ENCODE assay signal across 9 cellular contexts in genomic region chr19:10292789-10293636, GRCh38. TPM values are rescaled to one million over a fixed set of nuclear protein-coding genes. Genes with fewer than 3 reads are reported as not detected.
DNase-seq lines count a peak whose midpoint lies in the region; ATAC-seq and TF ChIP-seq lines count a peak whose summit lies in the region.
"Had no signal": no experiment of that assay in that cellular context is flagged by ENCODE, and none has a peak within 500 bp of the region (broad histone marks: within the 10 kb centered on the region; RNA-seq: fewer than 3 reads in every experiment).

No MANE protein-coding gene starts in this region.

- intact Hi-C loops in gastrocnemius medialis (cut with DNase I; ENCODE audit: low total_unique reads), result no loop called here

- H3K36me3 ChIP-seq in right atrium auricular region (no peaks in the 10 kb centered on the region), gastrocnemius medialis (no peaks in the 10 kb centered on the region)

- DNase-seq in NCI-H748 (lab: John Stamatoyannopoulos, UW; ENCODE audit: unreplicated experiment) (peak; percentile 57), NCI-H748 treated with DMSO at 0.1 percent for 48 hours (lab: John Stamatoyannopoulos, UW) (no peak), T-cell (peak in 1 of 34 experiments; percentile 15), right atrium auricular region (ENCODE audit: low spot score) (no peak), gastrocnemius medialis (no peak), GM10248 (ENCODE audit: extremely low spot score) (no peak), amygdala (lab: John Stamatoyannopoulos, UW) (no peak)
- DNase-seq: NCI-H187 had no signal

- no peaks in the 10 kb centered on the region for H3K36me3 Mint-ChIP-seq in T-cell

- in situ Hi-C loops in gastrocnemius medialis (cut with MboI; ENCODE audit: low sequenced_read_pairs in 4 of 4), result no loop called here

- H3K27ac ChIP-seq in right atrium auricular region, result no peak overlapping the region
- no peak overlapping the region for H3K27ac ChIP-seq in gastrocnemius medialis

- POLR2A ChIA-PET in T-cell (lab: Charles Lee), result no interaction called here
- POLR2A ChIA-PET in GM10248 (lab: Yijun Ruan, JAX), result interaction anchor here (1.2 kb wide), 1 partner anchor 22 kb away, joined by 3 read pairs; the partner anchor contains the start of gene ICAM1

- no peaks in the 10 kb centered on the region for H3K9me3 Mint-ChIP-seq in T-cell

- H3K27me3 ChIP-seq in right atrium auricular region, result peaks cover 33 to 62% of the 10 kb centered on the region in 2 donors
- peaks cover 91 to 92% (median 91%) of the 10 kb centered on the region in 3 donors for H3K27me3 ChIP-seq in gastrocnemius medialis

- peak overlapping the region in 1 of 2 donors; percentile 61 for H3K27ac Mint-ChIP-seq in T-cell

- H3K9me3 ChIP-seq in right atrium auricular region (no peaks in the 10 kb centered on the region), gastrocnemius medialis (no peaks in the 10 kb centered on the region)

- H3K4me1 ChIP-seq in right atrium auricular region (peaks cover 0 to 66% of the 10 kb centered on the region in 2 donors), gastrocnemius medialis (peaks cover 29 to 49% of the 10 kb centered on the region in 2 donors)

- peaks cover 50 to 62% (median 59%) of the 10 kb centered on the region in 3 donors for H3K4me1 Mint-ChIP-seq in T-cell

- TF ChIP-seq POLR2A in gastrocnemius medialis (IDR thresholded peaks at IDR 0.05), result no peak

- CTCF ChIA-PET in T-cell (lab: Charles Lee) (interaction anchor here in 1 of 2 donors (1.2 to 1.4 kb wide), 2 partner anchors 13 to 34 kb away, joined by 3 to 4 read pairs; no protein-coding TSS in a partner anchor), GM10248 (lab: Yijun Ruan, JAX) (interaction anchor here (2.0 to 2.1 kb wide), 2 partner anchors 22 to 96 kb away, joined by 12 to 15 read pairs; partner anchors contain the start of gene ICAM1)

- TF ChIP-seq CTCF in right atrium auricular region (IDR thresholded peaks at IDR 0.05), result no peak
- no peak for TF ChIP-seq CTCF in gastrocnemius medialis (IDR thresholded peaks at IDR 0.05 in 4 of 5, conservative IDR thresholded peaks at IDR 0.05 in 1 of 5)
- no peak for TF ChIP-seq CTCF in GM10248 (IDR thresholded peaks at IDR 0.05; ENCODE audit: control extremely low read depth, extremely low read depth, low read depth, missing control alignments)

- no peak for ATAC-seq in T-cell (replicated peaks in 1 of 4)
- no peak for ATAC-seq in gastrocnemius medialis
- no peak for ATAC-seq in HG03135 (IDR thresholded peaks at IDR 0.05; ENCODE audit: unreplicated experiment)

- H3K4me3 Mint-ChIP-seq in T-cell, result peak overlapping the region; percentile 67 to 88 (median 70)

- peaks cover 33 to 71% of the 10 kb centered on the region in 2 donors for H3K27me3 Mint-ChIP-seq in T-cell

- H3K4me3 ChIP-seq in right atrium auricular region (peak overlapping the region; percentile 7 to 41), gastrocnemius medialis (peak overlapping the region; percentile 40 to 65 (median 46))

RNA-seq across cellular contexts. Expression of gene ICAM5, which starts 3.3 kb away (rescaled TPM):
- total RNA-seq in T-cell, result 1 to 10 TPM in 1 of 5 donors, under 1 TPM in 4; 0.20 to 1.1 (median 0.59) TPM
- 1 to 10 TPM in 1 of 2 donors, under 1 TPM in 1; 0.22 to 1.7 TPM for total RNA-seq in right atrium auricular region
- not detected for total RNA-seq in gastrocnemius medialis

RNA-seq across cellular contexts. Expression of gene ICAM4, which starts 6.3 kb away (rescaled TPM):
- total RNA-seq in T-cell (under 1 TPM; 0.47 to 0.79 (median 0.53) TPM), right atrium auricular region (under 1 TPM in 1 of 2 donors, not detected in 1; 0.55 TPM), gastrocnemius medialis (not detected)

RNA-seq across cellular contexts. Expression of gene ZGLP1, which starts 16.6 kb away (rescaled TPM):
- total RNA-seq in T-cell (10 to 100 TPM in 2 of 5 donors, 1 to 10 TPM in 3; 3.9 to 11.8 (median 8.1) TPM), right atrium auricular region (under 1 TPM in 1 of 2 donors, not detected in 1; 0.90 TPM), gastrocnemius medialis (1 to 10 TPM in 1 of 4 donors, under 1 TPM in 1, not detected in 2; 0.80 to 3.1 TPM)

RNA-seq across cellular contexts. Expression of gene ICAM1, which starts 22.1 kb away (rescaled TPM):
- total RNA-seq in T-cell, result 10 to 100 TPM in 1 of 5 donors, 1 to 10 TPM in 4; 4.2 to 11.0 (median 5.9) TPM
- total RNA-seq in right atrium auricular region, result 10 to 100 TPM; 15.2 to 24.4 TPM
- 10 to 100 TPM in 1 of 4 donors, 1 to 10 TPM in 3; 5.0 to 10.5 (median 7.7) TPM for total RNA-seq in gastrocnemius medialis

RNA-seq across cellular contexts. Expression of gene FDX2, which starts 22.8 kb away (rescaled TPM):
- total RNA-seq in T-cell (10 to 100 TPM in 3 of 5 donors, 1 to 10 TPM in 2; 5.7 to 16.8 (median 11.4) TPM), right atrium auricular region (10 to 100 TPM; 12.5 to 20.4 TPM), gastrocnemius medialis (10 to 100 TPM in 3 of 4 donors, 1 to 10 TPM in 1; 9.1 to 32.0 (median 21.9) TPM)
